2 cellular contexts compared by ENCODE assay signal in the genomic region with DNA sequence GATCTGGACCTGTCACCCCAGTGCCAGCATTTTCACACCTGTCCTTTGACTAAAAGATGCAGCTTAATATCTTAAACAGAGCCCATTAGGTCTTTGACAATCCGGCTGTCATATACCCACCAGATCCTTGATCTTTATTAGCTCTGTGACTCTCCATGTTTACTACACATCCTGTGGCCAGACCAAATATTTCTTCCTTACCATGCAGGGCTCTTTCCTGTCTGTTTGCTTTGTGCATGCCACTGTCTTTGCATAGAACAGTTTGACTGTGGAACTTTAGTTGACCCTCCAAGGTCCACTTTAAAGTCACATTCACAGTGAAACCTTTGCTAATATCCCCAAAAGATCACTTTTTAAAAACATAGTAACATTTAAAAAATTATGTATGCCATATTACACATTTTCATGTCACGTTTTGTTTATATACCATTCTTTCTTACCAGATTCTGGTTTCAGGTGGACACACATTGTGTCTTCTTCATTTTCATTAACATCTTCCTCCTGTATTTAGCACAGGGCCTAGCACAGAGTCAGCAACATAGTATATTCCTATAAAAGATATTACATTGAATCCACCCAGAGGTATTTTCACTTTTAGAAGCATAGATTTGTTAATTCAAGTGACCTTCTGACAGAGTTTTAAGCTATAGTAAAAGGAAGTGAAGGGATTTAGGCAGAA.
TF ChIP-seq lines count a peak whose summit lies in the region.

No MANE protein-coding gene starts in this region.

TF ChIP-seq in IMR-90, 13 proteins besides CTCF, POLR2A, EP300 and RAD21:
- TF ChIP-seq, protein P1, sequence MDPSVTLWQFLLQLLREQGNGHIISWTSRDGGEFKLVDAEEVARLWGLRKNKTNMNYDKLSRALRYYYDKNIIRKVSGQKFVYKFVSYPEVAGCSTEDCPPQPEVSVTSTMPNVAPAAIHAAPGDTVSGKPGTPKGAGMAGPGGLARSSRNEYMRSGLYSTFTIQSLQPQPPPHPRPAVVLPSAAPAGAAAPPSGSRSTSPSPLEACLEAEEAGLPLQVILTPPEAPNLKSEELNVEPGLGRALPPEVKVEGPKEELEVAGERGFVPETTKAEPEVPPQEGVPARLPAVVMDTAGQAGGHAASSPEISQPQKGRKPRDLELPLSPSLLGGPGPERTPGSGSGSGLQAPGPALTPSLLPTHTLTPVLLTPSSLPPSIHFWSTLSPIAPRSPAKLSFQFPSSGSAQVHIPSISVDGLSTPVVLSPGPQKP (IDR thresholded peaks at IDR 0.05; ENCODE audit: borderline replicate concordance, low read depth, low read length), result no peak
- TF ChIP-seq FOS (IDR thresholded peaks at IDR 0.05; ENCODE audit: low read depth, low read length), result no peak
- TF ChIP-seq MXI1 (IDR thresholded peaks at IDR 0.05; ENCODE audit: borderline replicate concordance, low read depth, low read length), result no peak
- TF ChIP-seq BHLHE40 (IDR thresholded peaks at IDR 0.05; ENCODE audit: low read depth, low read length), result no peak
- TF ChIP-seq MAFK (IDR thresholded peaks at IDR 0.05; ENCODE audit: low read depth, low read length), result no peak
- TF ChIP-seq CEBPB (IDR thresholded peaks at IDR 0.05; ENCODE audit: low read depth, low read length), result no peak

TF ChIP-seq in WTC11, 78 proteins besides CTCF, POLR2A, EP300 and RAD21:
- TF ChIP-seq, protein P2, sequence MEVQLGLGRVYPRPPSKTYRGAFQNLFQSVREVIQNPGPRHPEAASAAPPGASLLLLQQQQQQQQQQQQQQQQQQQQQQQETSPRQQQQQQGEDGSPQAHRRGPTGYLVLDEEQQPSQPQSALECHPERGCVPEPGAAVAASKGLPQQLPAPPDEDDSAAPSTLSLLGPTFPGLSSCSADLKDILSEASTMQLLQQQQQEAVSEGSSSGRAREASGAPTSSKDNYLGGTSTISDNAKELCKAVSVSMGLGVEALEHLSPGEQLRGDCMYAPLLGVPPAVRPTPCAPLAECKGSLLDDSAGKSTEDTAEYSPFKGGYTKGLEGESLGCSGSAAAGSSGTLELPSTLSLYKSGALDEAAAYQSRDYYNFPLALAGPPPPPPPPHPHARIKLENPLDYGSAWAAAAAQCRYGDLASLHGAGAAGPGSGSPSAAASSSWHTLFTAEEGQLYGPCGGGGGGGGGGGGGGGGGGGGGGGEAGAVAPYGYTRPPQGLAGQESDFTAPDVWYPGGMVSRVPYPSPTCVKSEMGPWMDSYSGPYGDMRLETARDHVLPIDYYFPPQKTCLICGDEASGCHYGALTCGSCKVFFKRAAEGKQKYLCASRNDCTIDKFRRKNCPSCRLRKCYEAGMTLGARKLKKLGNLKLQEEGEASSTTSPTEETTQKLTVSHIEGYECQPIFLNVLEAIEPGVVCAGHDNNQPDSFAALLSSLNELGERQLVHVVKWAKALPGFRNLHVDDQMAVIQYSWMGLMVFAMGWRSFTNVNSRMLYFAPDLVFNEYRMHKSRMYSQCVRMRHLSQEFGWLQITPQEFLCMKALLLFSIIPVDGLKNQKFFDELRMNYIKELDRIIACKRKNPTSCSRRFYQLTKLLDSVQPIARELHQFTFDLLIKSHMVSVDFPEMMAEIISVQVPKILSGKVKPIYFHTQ (CRISPR knock-in tag; IDR thresholded peaks at IDR 0.05), result no peak
- TF ChIP-seq, protein P3, sequence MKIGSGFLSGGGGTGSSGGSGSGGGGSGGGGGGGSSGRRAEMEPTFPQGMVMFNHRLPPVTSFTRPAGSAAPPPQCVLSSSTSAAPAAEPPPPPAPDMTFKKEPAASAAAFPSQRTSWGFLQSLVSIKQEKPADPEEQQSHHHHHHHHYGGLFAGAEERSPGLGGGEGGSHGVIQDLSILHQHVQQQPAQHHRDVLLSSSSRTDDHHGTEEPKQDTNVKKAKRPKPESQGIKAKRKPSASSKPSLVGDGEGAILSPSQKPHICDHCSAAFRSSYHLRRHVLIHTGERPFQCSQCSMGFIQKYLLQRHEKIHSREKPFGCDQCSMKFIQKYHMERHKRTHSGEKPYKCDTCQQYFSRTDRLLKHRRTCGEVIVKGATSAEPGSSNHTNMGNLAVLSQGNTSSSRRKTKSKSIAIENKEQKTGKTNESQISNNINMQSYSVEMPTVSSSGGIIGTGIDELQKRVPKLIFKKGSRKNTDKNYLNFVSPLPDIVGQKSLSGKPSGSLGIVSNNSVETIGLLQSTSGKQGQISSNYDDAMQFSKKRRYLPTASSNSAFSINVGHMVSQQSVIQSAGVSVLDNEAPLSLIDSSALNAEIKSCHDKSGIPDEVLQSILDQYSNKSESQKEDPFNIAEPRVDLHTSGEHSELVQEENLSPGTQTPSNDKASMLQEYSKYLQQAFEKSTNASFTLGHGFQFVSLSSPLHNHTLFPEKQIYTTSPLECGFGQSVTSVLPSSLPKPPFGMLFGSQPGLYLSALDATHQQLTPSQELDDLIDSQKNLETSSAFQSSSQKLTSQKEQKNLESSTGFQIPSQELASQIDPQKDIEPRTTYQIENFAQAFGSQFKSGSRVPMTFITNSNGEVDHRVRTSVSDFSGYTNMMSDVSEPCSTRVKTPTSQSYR (CRISPR knock-in tag; IDR thresholded peaks at IDR 0.05), result no peak
- no peak for TF ChIP-seq FOXP1 (CRISPR knock-in tag; IDR thresholded peaks at IDR 0.05; ENCODE audit: borderline replicate concordance)
- peak; percentile 49; the same call in 1 of the 2 replicates for TF ChIP-seq GABPB1 (CRISPR knock-in tag; IDR thresholded peaks at IDR 0.05)
TF ChIP-seq in WTC11: peak in this region for 1.
